Comparison of ENCODE assay signal across 21 cellular contexts in genomic region chr6:96086745-96087144, GRCh38.
"Had no signal": no experiment of that assay in that cellular context is flagged by ENCODE, and none has a peak within 500 bp of the region (broad histone marks: within the 10 kb centered on the region; RNA-seq: fewer than 3 reads in every experiment).

No MANE protein-coding gene starts in this region.

- ATAC-seq: foreskin keratinocyte; gastroesophageal sphincter; heart left ventricle; left cardiac atrium; left lung; mucosa of descending colon; natural killer cell treated with Interleukin-12 subunit alpha and Interleukin-12 subunit beta and Interleukin-15 and Interleukin-18, amount 100 ng/mL, for 72 hours; right lobe of liver; stimulated activated naive CD8-positive, alpha-beta T cell treated with anti-CD3 and anti-CD28 coated beads, Interleukin-15, amount 100 ng/mL, for 72 hours; upper lobe of right lung had no signal

- DNase-seq: dermis blood vessel endothelial cell; effector memory CD4-positive, alpha-beta T cell; foreskin keratinocyte; heart left ventricle; left cardiac atrium; left lung; mesenchymal stem cell; mucosa of descending colon; naive B cell; right lobe of liver; stimulated activated CD4-positive, alpha-beta T cell treated with anti-CD3 and anti-CD28 coated beads, Interleukin-12 subunit alpha, Interleukin-12 subunit beta, amount 100 ng/mL, for 4 hours; stimulated activated CD4-positive, alpha-beta T cell treated with anti-CD3 and anti-CD28 coated beads, Interleukin-1b, Interleukin-23, amount 100 ng/mL, for 48 hours; stimulated activated CD4-positive, alpha-beta T cell treated with anti-CD3 and anti-CD28 coated beads, Interleukin-4, amount 100 ng/mL, for 1 hour; stimulated activated CD8-positive, alpha-beta memory T cell treated with anti-CD3 and anti-CD28 coated beads, Interleukin-4, amount 100 ng/mL, for 48 hours; stimulated activated naive CD4-positive, alpha-beta T cell; stimulated activated naive CD8-positive, alpha-beta T cell treated with anti-CD3 and anti-CD28 coated beads, Interleukin-15, amount 100 ng/mL, for 72 hours; transverse colon; upper lobe of right lung; uterus had no signal
